In the genomic region with DNA sequence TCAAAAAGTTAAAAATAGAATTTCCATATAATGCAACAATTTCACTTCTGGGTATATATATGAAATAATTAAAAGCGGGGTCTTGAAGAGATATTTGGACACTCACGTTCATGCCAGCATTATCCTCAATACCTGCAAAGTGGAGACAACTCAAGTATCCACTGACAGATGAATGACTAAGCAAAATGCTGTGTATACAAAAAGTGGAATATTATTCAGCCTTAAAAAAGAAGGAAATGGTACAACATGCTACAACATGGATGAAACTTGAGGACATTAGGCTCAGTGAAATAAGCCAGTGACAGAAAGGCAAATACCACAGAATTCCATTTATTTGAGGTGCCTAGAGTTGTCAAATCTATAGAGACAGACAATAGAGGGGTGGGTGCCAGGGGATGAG, we compare ENCODE assay signal across 26 cellular contexts.
DNase-seq lines count a peak whose midpoint lies in the region; ATAC-seq, FAIRE-seq and TF ChIP-seq lines count a peak whose summit lies in the region.
"Had no signal": no experiment of that assay in that cellular context is flagged by ENCODE, and none has a peak within 500 bp of the region (broad histone marks: within the 10 kb centered on the region; RNA-seq: fewer than 3 reads in every experiment).

No MANE protein-coding gene starts in this region.

- no peak for TF ChIP-seq POLR2A in A549 (IDR thresholded peaks at IDR 0.05; ENCODE audit: low read length)
- TF ChIP-seq POLR2A in K562 (conservative IDR thresholded peaks at IDR 0.05), result no peak

- no peak overlapping the region for H3K27ac ChIP-seq in A549
- no peak overlapping the region; the same call in 1 of the 2 replicates for H3K27ac ChIP-seq in HUES6 (ENCODE audit: low read depth, low read length)
- no peak overlapping the region for H3K27ac ChIP-seq in K562 (ENCODE audit: extremely low read depth, low read depth, low read length)
- no peak overlapping the region for H3K27ac ChIP-seq in upper lobe of right lung
- H3K27ac ChIP-seq: 22Rv1, BLaER1 had no signal

- TF ChIP-seq CTCF in A549 (IDR thresholded peaks at IDR 0.05) (no peak), K562 (IDR thresholded peaks at IDR 0.05 in 2 of 3, conservative IDR thresholded peaks at IDR 0.05 in 1 of 3; ENCODE audit: insufficient read depth in 2 of 3, low read depth in 1 of 3, low read length in 3 of 3) (no peak), upper lobe of right lung (IDR thresholded peaks at IDR 0.05) (no peak)

- no peak overlapping the region for H2AFZ ChIP-seq in K562 (ENCODE audit: low read depth, low read length)

- ATAC-seq in A549, result no peak
- ATAC-seq in K562, result no peak
- no peak for ATAC-seq in upper lobe of right lung
- ATAC-seq in GM18873 (IDR thresholded peaks at IDR 0.05; ENCODE audit: low FRiP score, unreplicated experiment), result no peak
- ATAC-seq: GM12878 had no signal

- CTCF ChIA-PET in A549 (lab: Yijun Ruan, JAX), result no interaction called here
- CTCF ChIA-PET in K562 (lab: Yijun Ruan, JAX; ENCODE audit: low intra/inter-chr PET ratio), result no interaction called here

- FAIRE-seq in A549 (lab: Jason Lieb, UNC) (no peak), K562 (lab: Jason Lieb, UNC) (no peak)
- FAIRE-seq: GM12878, GM12892, GM18507, GM19239 had no signal

- no peaks in the 10 kb centered on the region for H3K9me1 ChIP-seq in K562 (ENCODE audit: control insufficient read depth, insufficient read depth, low read length)

- no peaks in the 10 kb centered on the region for H3K9me3 ChIP-seq in A549
- peaks cover 20% of the 10 kb centered on the region for H3K9me3 ChIP-seq in HUES6 (ENCODE audit: control insufficient read depth, insufficient read depth, low read depth, low read length)
- no peaks in the 10 kb centered on the region for H3K9me3 ChIP-seq in K562 (replicated peaks; ENCODE audit: control insufficient read depth, insufficient read depth, low read depth, low read length)
- H3K9me3 ChIP-seq in upper lobe of right lung, result no peaks in the 10 kb centered on the region

- no peaks in the 10 kb centered on the region for H3K79me2 ChIP-seq in K562 (ENCODE audit: control insufficient read depth, insufficient read depth, low read length)

- 0 out of 2 replicates have a peak, but pooled peaks cover 2% of the 10 kb centered on the region for H4K20me1 ChIP-seq in K562 (replicated peaks; ENCODE audit: control insufficient read depth, insufficient read depth, low read length)
- H4K20me1 ChIP-seq: BLaER1 had no signal

- H3K4me2 ChIP-seq in A549, result no peak overlapping the region
- H3K4me2 ChIP-seq in K562 (ENCODE audit: insufficient read depth, low read length), result no peak overlapping the region
- H3K4me2 ChIP-seq: BLaER1 had no signal

- 56% methylated on average over 2 of the region's 2 CpGs for WGBS in A549 (ENCODE audit: missing lambda C conversion rate)
- 5% methylated on average over 2 of the region's 2 CpGs for whole genome bisulfite sequencing in K562 (ENCODE audit: insufficient coverage, low coverage, missing lambda C conversion rate)

- no peak for TF ChIP-seq RAD21 in A549 (conservative IDR thresholded peaks at IDR 0.05 in 1 of 2, IDR thresholded peaks at IDR 0.05 in 1 of 2)
- no peak for TF ChIP-seq RAD21 in K562 (CRISPR knock-in tag; conservative IDR thresholded peaks at IDR 0.05 in 1 of 2, IDR thresholded peaks at IDR 0.05 in 1 of 2)

- H3K9ac ChIP-seq in HUES6 (ENCODE audit: low read length), result peak overlapping the region; percentile 33
- no peak overlapping the region for H3K9ac ChIP-seq in K562 (ENCODE audit: insufficient read depth in 1 of 2, low read depth in 2 of 2, low read length in 2 of 2)
- H3K9ac ChIP-seq: BLaER1 had no signal

- BruUV-seq in K562 (replicated peaks; lab: Mats Ljungman, UMichigan), result no TSS peak

- H3K4me3 ChIP-seq in A549, result no peak overlapping the region
- H3K4me3 ChIP-seq in HUES6 (ENCODE audit: low read depth, low read length), result no peak overlapping the region
- H3K4me3 ChIP-seq in K562, result no peak overlapping the region
- no peak overlapping the region for H3K4me3 ChIP-seq in upper lobe of right lung
- H3K4me3 ChIP-seq: BLaER1, GM12878 had no signal

- H3K4me1 ChIP-seq in A549 (no peaks in the 10 kb centered on the region), HUES6 (ENCODE audit: control insufficient read depth, insufficient read depth, low read length) (no peaks in the 10 kb centered on the region), K562 (replicated peaks in 1 of 2; ENCODE audit: control insufficient read depth in 2 of 2, insufficient read depth in 2 of 2, low read length in 2 of 2) (no peaks in the 10 kb centered on the region; a peak in 2 of 5 replicates), upper lobe of right lung (no peaks in the 10 kb centered on the region)
- H3K4me1 ChIP-seq: BE2C, BLaER1 had no signal

- H3K36me3 ChIP-seq in HUES6 (ENCODE audit: control insufficient read depth, insufficient read depth, low read length) (peaks cover 3% of the 10 kb centered on the region), K562 (ENCODE audit: control insufficient read depth, insufficient read depth, low read length) (no peaks in the 10 kb centered on the region), upper lobe of right lung (no peaks in the 10 kb centered on the region)

- POLR2A ChIA-PET in A549 (lab: Yijun Ruan, JAX), result no interaction called here
- POLR2A ChIA-PET in K562 (lab: Yijun Ruan, JAX), result no interaction called here

- intact Hi-C loops in K562 (cut with micrococcal nuclease) (no loop called here), upper lobe of right lung (cut with DNase I) (no loop called here)

- TF ChIP-seq EP300 in A549 (IDR thresholded peaks at IDR 0.05), result no peak
- no peak for TF ChIP-seq EP300 in K562 (IDR thresholded peaks at IDR 0.05; ENCODE audit: low read length)

- DNase-seq in A549 (ENCODE audit: low read depth in 1 of 2, low spot score in 1 of 2) (no peak), K562 (ENCODE audit: extremely low read depth in 1 of 4, low spot score in 3 of 4) (no peak), upper lobe of right lung (no peak), ureter (ENCODE audit: low spot score) (no peak)
- DNase-seq: ACHN; BE2C; C1 segment of cervical spinal cord; CD4-positive, alpha-beta memory T cell; CD4-positive, CD25-positive, alpha-beta regulatory T cell; CD8-positive, alpha-beta memory T cell; COR-L47; DMS 273 treated with DMSO at 0.1 percent for 48 hours; DMS153; DMS53; DMS79; DND-41; EL; GDM1 had no signal

- H3K27me3 ChIP-seq in HUES6 (ENCODE audit: control insufficient read depth, insufficient read depth, low read length), result no peaks in the 10 kb centered on the region
- H3K27me3 ChIP-seq in K562 (ENCODE audit: control insufficient read depth in 2 of 2, insufficient read depth in 2 of 2, low read length in 2 of 2), result peaks cover 5 to 6% of the 10 kb centered on the region in 2 experiments; a peak in 4 of 5 replicates
- H3K27me3 ChIP-seq in upper lobe of right lung, result no peaks in the 10 kb centered on the region
- H3K27me3 ChIP-seq: BLaER1 had no signal

- in situ Hi-C loops in K562 (cut with MboI), result loop anchor here (10.0 kb wide), 1 partner anchor 463 kb away; no protein-coding TSS in a partner anchor

TF ChIP-seq in A549, 52 proteins besides CTCF, POLR2A, EP300 and RAD21:
- TF ChIP-seq MAZ (IDR thresholded peaks at IDR 0.05; ENCODE audit: borderline replicate concordance, low read depth, low read length) (no peak), CBX2 (IDR thresholded peaks at IDR 0.05; ENCODE audit: borderline replicate concordance, low read depth) (no peak), SREBF2 (IDR thresholded peaks at IDR 0.05) (no peak), MAFK (IDR thresholded peaks at IDR 0.05; ENCODE audit: partially characterized antibody) (peak; percentile 57), HEYL (CRISPR knock-in tag; IDR thresholded peaks at IDR 0.05) (no peak), NFE2L2 (conservative IDR thresholded peaks at IDR 0.05; ENCODE audit: low read length) (peak; percentile 30; the same call in 1 of the 2 replicates)
- TF ChIP-seq, protein P1, sequence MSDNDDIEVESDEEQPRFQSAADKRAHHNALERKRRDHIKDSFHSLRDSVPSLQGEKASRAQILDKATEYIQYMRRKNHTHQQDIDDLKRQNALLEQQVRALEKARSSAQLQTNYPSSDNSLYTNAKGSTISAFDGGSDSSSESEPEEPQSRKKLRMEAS (IDR thresholded peaks at IDR 0.05), result no peak
- TF ChIP-seq, protein P2, sequence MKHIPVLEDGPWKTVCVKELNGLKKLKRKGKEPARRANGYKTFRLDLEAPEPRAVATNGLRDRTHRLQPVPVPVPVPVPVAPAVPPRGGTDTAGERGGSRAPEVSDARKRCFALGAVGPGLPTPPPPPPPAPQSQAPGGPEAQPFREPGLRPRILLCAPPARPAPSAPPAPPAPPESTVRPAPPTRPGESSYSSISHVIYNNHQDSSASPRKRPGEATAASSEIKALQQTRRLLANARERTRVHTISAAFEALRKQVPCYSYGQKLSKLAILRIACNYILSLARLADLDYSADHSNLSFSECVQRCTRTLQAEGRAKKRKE (CRISPR knock-in tag; IDR thresholded peaks at IDR 0.05; ENCODE audit: low read depth), result no peak

TF ChIP-seq in K562, 482 proteins besides CTCF, POLR2A, EP300 and RAD21 (continues in another document):
- no peak for TF ChIP-seq ZNF3 (CRISPR knock-in tag; IDR thresholded peaks at IDR 0.05)
- TF ChIP-seq JUND (IDR thresholded peaks at IDR 0.05; ENCODE audit: borderline replicate concordance, low read depth, low read length), result no peak
- TF ChIP-seq JUND (tag; IDR thresholded peaks at IDR 0.05; ENCODE audit: borderline replicate concordance, low read depth, low read length), result no peak
- no peak for TF ChIP-seq ZNF57 (CRISPR knock-in tag; IDR thresholded peaks at IDR 0.05)
- peak; percentile 50 for TF ChIP-seq NFE2 (IDR thresholded peaks at IDR 0.05; ENCODE audit: low read depth)
- no peak for TF ChIP-seq CHD2 (IDR thresholded peaks at IDR 0.05; ENCODE audit: low read depth, low read length)
- peak; percentile 24 to 28; a peak in 1 of 4 replicates for TF ChIP-seq KDM1A (IDR thresholded peaks at IDR 0.05)
- TF ChIP-seq, protein P3, sequence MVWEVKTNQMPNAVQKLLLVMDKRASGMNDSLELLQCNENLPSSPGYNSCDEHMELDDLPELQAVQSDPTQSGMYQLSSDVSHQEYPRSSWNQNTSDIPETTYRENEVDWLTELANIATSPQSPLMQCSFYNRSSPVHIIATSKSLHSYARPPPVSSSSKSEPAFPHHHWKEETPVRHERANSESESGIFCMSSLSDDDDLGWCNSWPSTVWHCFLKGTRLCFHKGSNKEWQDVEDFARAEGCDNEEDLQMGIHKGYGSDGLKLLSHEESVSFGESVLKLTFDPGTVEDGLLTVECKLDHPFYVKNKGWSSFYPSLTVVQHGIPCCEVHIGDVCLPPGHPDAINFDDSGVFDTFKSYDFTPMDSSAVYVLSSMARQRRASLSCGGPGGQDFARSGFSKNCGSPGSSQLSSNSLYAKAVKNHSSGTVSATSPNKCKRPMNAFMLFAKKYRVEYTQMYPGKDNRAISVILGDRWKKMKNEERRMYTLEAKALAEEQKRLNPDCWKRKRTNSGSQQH (CRISPR knock-in tag; IDR thresholded peaks at IDR 0.05), result no peak
